8 cellular contexts compared by ENCODE assay signal in the genomic region with DNA sequence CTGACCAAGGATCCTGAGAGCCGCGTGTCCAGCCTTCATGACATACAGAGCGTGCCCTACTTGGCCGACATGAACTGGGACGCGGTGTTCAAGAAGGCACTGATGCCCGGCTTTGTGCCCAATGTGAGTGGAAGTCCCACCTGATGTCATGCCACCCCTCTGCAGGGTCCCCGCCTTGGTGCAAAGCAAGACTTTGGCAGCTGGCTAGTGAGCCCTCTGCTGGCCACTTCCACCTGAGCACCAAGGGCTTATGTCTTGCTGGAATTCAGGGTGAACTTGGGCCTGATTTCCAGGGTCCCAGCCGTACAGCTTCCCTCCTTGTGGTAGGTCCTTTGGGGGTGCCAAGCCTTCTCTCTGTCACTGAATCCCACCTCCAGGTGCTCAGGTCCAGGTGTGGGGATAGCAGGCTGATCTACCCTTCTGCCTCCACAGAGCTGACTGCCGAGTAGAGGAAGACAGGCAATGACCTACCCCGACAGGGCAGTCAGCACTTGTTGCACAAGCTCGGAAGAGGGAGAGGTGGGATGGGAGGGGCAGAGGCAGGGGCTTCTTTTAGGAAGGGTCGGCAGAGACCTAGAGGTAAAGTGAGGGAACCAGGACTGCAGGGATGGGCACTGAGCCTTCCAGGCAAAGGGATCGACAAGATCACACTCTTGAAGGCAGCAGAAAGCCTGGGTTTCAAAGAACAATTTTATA.
A peak's percentile ranks its signal among the peaks of the same experiment; 100 is the strongest.
DNase-seq lines count a peak whose midpoint lies in the region; ATAC-seq and TF ChIP-seq lines count a peak whose summit lies in the region.

No MANE protein-coding gene starts in this region.

- H3K4me1 Mint-ChIP-seq in glutamatergic neuron (ENCODE audit: low read depth, unreplicated experiment), result peaks cover 11% of the 10 kb centered on the region
- no peaks in the 10 kb centered on the region for H3K4me1 Mint-ChIP-seq in immature natural killer cell

- no peaks in the 10 kb centered on the region for H3K27me3 ChIP-seq in SJCRH30

- H3K27ac ChIP-seq in SJCRH30, result no peak overlapping the region

- peak; percentile 75 for DNase-seq in 8988T
- peak; percentile 20 for DNase-seq in GM10266 (ENCODE audit: extremely low spot score)
- peak; percentile 24 to 48 for DNase-seq in SJCRH30
- DNase-seq in glutamatergic neuron, result peak; percentile 65
- peak; percentile 8 for DNase-seq in stromal cell of bone marrow (ENCODE audit: low read depth)
- DNase-seq in stimulated activated naive CD4-positive, alpha-beta T cell treated with Interleukin-2 at 50 U/mL for 16 hours (lab: John Stamatoyannopoulos, UW), result no peak
- no peak for DNase-seq in immature natural killer cell
- no peak for DNase-seq in omental fat pad (ENCODE audit: low spot score)

- no peaks in the 10 kb centered on the region for H3K36me3 ChIP-seq in SJCRH30

- H3K9me3 ChIP-seq in SJCRH30 (replicated peaks), result no peaks in the 10 kb centered on the region

- H3K4me1 ChIP-seq in SJCRH30, result no peaks in the 10 kb centered on the region

- peaks cover 4% of the 10 kb centered on the region for H3K9me3 Mint-ChIP-seq in glutamatergic neuron (ENCODE audit: unreplicated experiment)
- peaks cover 0 to 2% (median 0%) of the 10 kb centered on the region in 6 donors for H3K9me3 Mint-ChIP-seq in immature natural killer cell

- ATAC-seq in omental fat pad (ENCODE audit: low FRiP score), result no peak

- H3K4me3 Mint-ChIP-seq in glutamatergic neuron (ENCODE audit: unreplicated experiment) (no peak overlapping the region), immature natural killer cell (no peak overlapping the region)

- peaks cover 13% of the 10 kb centered on the region for H3K27me3 Mint-ChIP-seq in glutamatergic neuron (ENCODE audit: unreplicated experiment)
- peaks cover 0 to 6% (median 2%) of the 10 kb centered on the region in 3 donors for H3K27me3 Mint-ChIP-seq in immature natural killer cell (ENCODE audit: low read depth in 3 of 3)

- H3K4me3 ChIP-seq in SJCRH30, result no peak overlapping the region

- TF ChIP-seq CTCF in GM10266 (IDR thresholded peaks at IDR 0.05; ENCODE audit: control insufficient read depth, insufficient read depth, low read depth, missing control alignments), result peak; percentile 28
- TF ChIP-seq CTCF in glutamatergic neuron (IDR thresholded peaks at IDR 0.05; ENCODE audit: partially characterized antibody, unreplicated experiment), result peak; percentile 41
- TF ChIP-seq CTCF in omental fat pad (IDR thresholded peaks at IDR 0.05), result no peak

- H3K27ac Mint-ChIP-seq in glutamatergic neuron (ENCODE audit: unreplicated experiment) (no peak overlapping the region), immature natural killer cell (no peak overlapping the region)

- H3K36me3 Mint-ChIP-seq in glutamatergic neuron (ENCODE audit: unreplicated experiment) (no peaks in the 10 kb centered on the region), immature natural killer cell (no peaks in the 10 kb centered on the region)

Comparison
In these comparisons a context has a peak if more than half of its experiments do, and no peak if none do; other contexts are left out.
1. DNase-seq: peak in 8988T (single experiment), GM10266 (single experiment), SJCRH30 (2 of 2), glutamatergic neuron (single experiment) and stromal cell of bone marrow (single experiment); none in stimulated activated naive CD4-positive, alpha-beta T cell treated with Interleukin-2 at 50 U/mL for 16 hours (single experiment), immature natural killer cell (0 of 3) and omental fat pad (single experiment).
2. CTCF ChIP-seq: peak in GM10266 (single experiment) and glutamatergic neuron (single experiment); none in omental fat pad (0 of 3).